Comparison of ENCODE assay signal across 39 cellular contexts in genomic region chr3:139530717-139531116, GRCh38. TPM values are rescaled to one million over a fixed set of nuclear protein-coding genes. Genes with fewer than 3 reads are reported as not detected.
"Had no signal": no experiment of that assay in that cellular context is flagged by ENCODE, and none has a peak within 500 bp of the region (broad histone marks: within the 10 kb centered on the region; RNA-seq: fewer than 3 reads in every experiment).

No MANE protein-coding gene starts in this region.

- H3K4me3 ChIP-seq: MG63, Peyer's patch had no signal

- FAIRE-seq: colon had no signal

- H3K27me3 ChIP-seq: brain microvascular endothelial cell, MG63, Peyer's patch had no signal

- H3K9me3 Mint-ChIP-seq: activated CD4-positive, alpha-beta memory T cell treated with anti-CD3 and anti-CD28 coated beads, Interleukin-2, amount 10 ng/mL, durations not matched to agents 7 days and 5 days; activated naive CD8-positive, alpha-beta T cell treated with anti-CD3 and anti-CD28 coated beads for 36 hours; activated T-cell treated with anti-CD3 and anti-CD28 coated beads, Interleukin-2, amount 50 U/mL, for 72 hours; activated T-helper 17 cell treated with anti-CD3 and anti-CD28 coated beads, Interleukin-2, amount 50 U/mL, for 72 hours; T-cell had no signal

- H3K36me3 ChIP-seq: MG63, Peyer's patch had no signal

- H3K4me1 Mint-ChIP-seq: activated CD4-positive, alpha-beta memory T cell treated with anti-CD3 and anti-CD28 coated beads, Interleukin-2, amount 10 ng/mL, durations not matched to agents 7 days and 5 days; activated naive CD8-positive, alpha-beta T cell treated with anti-CD3 and anti-CD28 coated beads for 36 hours; activated T-helper 17 cell treated with anti-CD3 and anti-CD28 coated beads, Interleukin-2, amount 50 U/mL, for 72 hours; T-cell; T-helper 17 cell had no signal

- H3K27me3 Mint-ChIP-seq: activated CD4-positive, alpha-beta memory T cell treated with anti-CD3 and anti-CD28 coated beads, Interleukin-2, amount 10 ng/mL, durations not matched to agents 7 days and 5 days; activated T-helper 17 cell treated with anti-CD3 and anti-CD28 coated beads, Interleukin-2, amount 50 U/mL, for 72 hours had no signal

- H3K36me3 Mint-ChIP-seq: activated naive CD8-positive, alpha-beta T cell treated with anti-CD3 and anti-CD28 coated beads for 36 hours; T-cell had no signal

- H3K4me3 Mint-ChIP-seq: activated CD4-positive, alpha-beta memory T cell treated with anti-CD3 and anti-CD28 coated beads, Interleukin-2, amount 10 ng/mL, durations not matched to agents 7 days and 5 days; activated naive CD8-positive, alpha-beta T cell treated with anti-CD3 and anti-CD28 coated beads for 36 hours; activated T-cell treated with anti-CD3 and anti-CD28 coated beads, Interleukin-2, amount 50 U/mL, for 72 hours; activated T-helper 17 cell treated with anti-CD3 and anti-CD28 coated beads, Interleukin-2, amount 50 U/mL, for 72 hours; T-cell; T-helper 17 cell had no signal

- ATAC-seq: activated T-cell treated with anti-CD3 and anti-CD28 coated beads, Interleukin-2, amount 50 U/mL, for 72 hours; activated T-helper 17 cell treated with anti-CD3 and anti-CD28 coated beads, Interleukin-2, amount 50 U/mL, for 72 hours; PC-3; SK-N-SH treated with all-trans-retinoic acid at 6 μM for 48 hours; T-cell; T-helper 17 cell had no signal

- H3K27ac Mint-ChIP-seq: activated CD4-positive, alpha-beta memory T cell treated with anti-CD3 and anti-CD28 coated beads, Interleukin-2, amount 10 ng/mL, durations not matched to agents 7 days and 5 days; activated naive CD8-positive, alpha-beta T cell treated with anti-CD3 and anti-CD28 coated beads for 36 hours; activated T-cell treated with anti-CD3 and anti-CD28 coated beads, Interleukin-2, amount 50 U/mL, for 72 hours; activated T-helper 17 cell treated with anti-CD3 and anti-CD28 coated beads, Interleukin-2, amount 50 U/mL, for 72 hours; T-cell; T-helper 17 cell had no signal

- H3K27ac ChIP-seq: brain microvascular endothelial cell, Peyer's patch, VCaP had no signal

- DNase-seq: activated CD4-positive, alpha-beta memory T cell treated with anti-CD3 and anti-CD28 coated beads, Interleukin-2, amount 10 ng/mL, durations not matched to agents 7 days and 5 days; activated CD4-positive, alpha-beta T cell treated with anti-CD3 and anti-CD28 coated beads for 1 hour; activated CD4-positive, alpha-beta T cell treated with anti-CD3 and anti-CD28 coated beads for 48 hours; activated CD4-positive, CD25-positive, alpha-beta regulatory T cell; activated effector memory CD4-positive, alpha-beta T cell treated with anti-CD3 and anti-CD28 coated beads, Interleukin-2, amount 50 U/mL, for 16 hours; activated naive CD4-positive, alpha-beta T cell; activated naive CD4-positive, alpha-beta T cell treated with anti-CD3 and anti-CD28 coated beads, Interleukin-2, amount 50 U/mL, for 16 hours; activated naive CD8-positive, alpha-beta T cell treated with anti-CD3 and anti-CD28 coated beads for 36 hours; activated T-cell treated with anti-CD3 and anti-CD28 coated beads, Interleukin-2, amount 50 U/mL, for 1 hour; activated T-cell treated with anti-CD3 and anti-CD28 coated beads, Interleukin-2, amount 50 U/mL, for 72 hours; amniotic stem cell; aorta; brain microvascular endothelial cell; central memory CD4-positive, alpha-beta T cell; Kasumi-1; MG63; NCI-H1048; NCI-H1105 treated with DMSO at 0.1 percent for 48 hours; NCI-H1436; NCI-H1694; NCI-H1930; NCI-H2107; NCI-H510A; NCI-H526 treated with DMSO at 0.1 percent for 48 hours; NCI-H82; NK-92 treated with Interleukin-12 subunit alpha and Interleukin-12 subunit beta, amount 100 ng/mL, for 24 hours; PC-3; Peyer's patch; RPMI8226; SIG-M5; T-cell; T-helper 17 cell had no signal

- H3K9me3 ChIP-seq: MG63, Peyer's patch had no signal

RNA-seq across cellular contexts. Expression of gene RBP1, which starts 8.8 kb away (rescaled TPM):
- total RNA-seq: activated CD4-positive, alpha-beta memory T cell treated with anti-CD3 and anti-CD28 coated beads, Interleukin-2, amount 10 ng/mL, durations not matched to agents 7 days and 5 days; activated CD8-positive, alpha-beta memory T cell treated with anti-CD3 and anti-CD28 coated beads for 36 hours; activated naive CD8-positive, alpha-beta T cell treated with anti-CD3 and anti-CD28 coated beads for 36 hours; activated T-cell treated with anti-CD3 and anti-CD28 coated beads, Interleukin-2, amount 50 U/mL, for 72 hours; activated T-helper 17 cell treated with anti-CD3 and anti-CD28 coated beads, Interleukin-2, amount 50 U/mL, for 72 hours; PC-3; SK-MEL-5; T-helper 17 cell had no signal

RNA-seq across cellular contexts. Expression of gene RBP2, which starts 54.4 kb away (rescaled TPM):
- total RNA-seq: activated CD4-positive, alpha-beta memory T cell treated with anti-CD3 and anti-CD28 coated beads, Interleukin-2, amount 10 ng/mL, durations not matched to agents 7 days and 5 days; activated CD8-positive, alpha-beta memory T cell treated with anti-CD3 and anti-CD28 coated beads for 36 hours; activated naive CD8-positive, alpha-beta T cell treated with anti-CD3 and anti-CD28 coated beads for 36 hours; activated T-cell treated with anti-CD3 and anti-CD28 coated beads, Interleukin-2, amount 50 U/mL, for 72 hours; activated T-helper 17 cell treated with anti-CD3 and anti-CD28 coated beads, Interleukin-2, amount 50 U/mL, for 72 hours; aorta; cerebellum; PC-3; SK-MEL-5; T-cell; T-helper 17 cell had no signal
